ENCODE assay signal across 14 cellular contexts in the genomic region with DNA sequence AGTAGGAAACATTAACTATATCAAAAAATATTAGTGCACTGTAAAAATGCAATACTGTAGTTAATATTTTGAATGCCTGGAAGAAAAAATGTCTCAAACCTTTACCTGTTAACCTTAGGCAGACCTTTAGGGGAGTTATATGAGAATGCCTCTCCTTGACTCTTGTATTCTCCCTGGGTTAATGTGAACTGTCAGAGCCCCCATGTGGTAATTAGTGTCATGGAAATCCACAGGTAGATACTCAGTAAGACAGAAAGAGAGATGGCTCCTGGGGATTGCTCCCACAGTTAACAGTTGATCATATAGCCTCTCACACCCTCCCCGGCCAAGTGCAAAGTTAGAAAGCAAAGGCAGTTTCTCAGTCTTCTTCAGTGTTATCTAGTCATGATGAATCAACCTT.
DNase-seq lines count a peak whose midpoint lies in the region; ATAC-seq, FAIRE-seq and TF ChIP-seq lines count a peak whose summit lies in the region.
"Had no signal": no experiment of that assay in that cellular context is flagged by ENCODE, and none has a peak within 500 bp of the region (broad histone marks: within the 10 kb centered on the region; RNA-seq: fewer than 3 reads in every experiment).

No MANE protein-coding gene starts in this region.

- H3K9me3 Mint-ChIP-seq in endothelial cell (ENCODE audit: unreplicated experiment), result no peaks in the 10 kb centered on the region

- no peak overlapping the region for H3K4me3 ChIP-seq in small intestine (ENCODE audit: low read depth in 1 of 2, low read length in 2 of 2)
- H3K4me3 ChIP-seq: BLaER1, dorsolateral prefrontal cortex, SK-N-MC, testis had no signal

- no peak overlapping the region for H3K27ac Mint-ChIP-seq in endothelial cell (ENCODE audit: unreplicated experiment)

- H3K36me3 ChIP-seq in small intestine (ENCODE audit: control insufficient read depth in 2 of 2, insufficient read depth in 2 of 2, low read length in 2 of 2), result no peaks in the 10 kb centered on the region
- H3K36me3 ChIP-seq: BLaER1 had no signal

- H3K27ac ChIP-seq in small intestine (ENCODE audit: low read depth in 1 of 2, low read length in 1 of 2), result no peak overlapping the region
- H3K27ac ChIP-seq: BLaER1, dorsolateral prefrontal cortex, SK-N-MC, testis had no signal

- no peaks in the 10 kb centered on the region for H3K4me1 Mint-ChIP-seq in endothelial cell (ENCODE audit: unreplicated experiment)

- no peaks in the 10 kb centered on the region for H3K27me3 ChIP-seq in small intestine (ENCODE audit: control insufficient read depth in 2 of 2, insufficient read depth in 2 of 2, low read length in 2 of 2)
- H3K27me3 ChIP-seq: BLaER1, testis had no signal

- in situ Hi-C loops in ACHN (cut with HindIII; ENCODE audit: low pct_ligation_motif_present, low pct_unique_long_range_greater_than_20kb, low sequenced_read_pairs), result no loop called here
- in situ Hi-C loops in GM13977 (cut with MboI; ENCODE audit: low pct_unique_long_range_greater_than_20kb, low sequenced_read_pairs, unreplicated experiment), result no loop called here

- DNase-seq in ACHN (peak; percentile 33), GM13977 (ENCODE audit: low spot score) (no peak), NCI-H69 (lab: John Stamatoyannopoulos, UW) (peak; percentile 82), endothelial cell (ENCODE audit: low spot score) (peak; percentile 6), small intestine (no peak)
- DNase-seq: activated CD4-positive, alpha-beta T cell treated with anti-CD3 and anti-CD28 coated beads, Interleukin-2, amount 50 U/mL, for 1 hour; dorsolateral prefrontal cortex; testis had no signal

- 44 to 73% (median 44%) methylated on average over 1 of the region's 1 CpG for WGBS in small intestine, 3 donors

- H3K27me3 Mint-ChIP-seq in endothelial cell (ENCODE audit: unreplicated experiment), result no peaks in the 10 kb centered on the region

- ATAC-seq in GM21723 (IDR thresholded peaks at IDR 0.05; ENCODE audit: unreplicated experiment) (no peak), HG03378 (IDR thresholded peaks at IDR 0.05; ENCODE audit: unreplicated experiment) (no peak), HG02852 (IDR thresholded peaks at IDR 0.05; ENCODE audit: unreplicated experiment) (no peak)

- no peaks in the 10 kb centered on the region for H3K36me3 Mint-ChIP-seq in endothelial cell (ENCODE audit: low read depth, unreplicated experiment)

- FAIRE-seq in small intestine (lab: Jason Lieb, UNC), result no peak
- FAIRE-seq: GM19239 had no signal

- no peaks in the 10 kb centered on the region for H3K4me1 ChIP-seq in small intestine (ENCODE audit: control insufficient read depth in 2 of 2, insufficient read depth in 1 of 2, low read depth in 1 of 2, low read length in 1 of 2)
- H3K4me1 ChIP-seq: testis had no signal

- no peaks in the 10 kb centered on the region for H3K9me3 ChIP-seq in small intestine (ENCODE audit: control insufficient read depth, low read depth)
- H3K9me3 ChIP-seq: testis had no signal

- TF ChIP-seq CTCF in GM13977 (IDR thresholded peaks at IDR 0.05; ENCODE audit: extremely low read depth, insufficient read depth, missing control alignments) (peak; percentile 12), endothelial cell (IDR thresholded peaks at IDR 0.05; ENCODE audit: unreplicated experiment) (no peak)

- H3K4me3 Mint-ChIP-seq in endothelial cell (ENCODE audit: unreplicated experiment), result no peak overlapping the region

Comparison
In these comparisons a context has a peak if more than half of its experiments do, and no peak if none do; other contexts are left out.
1. DNase-seq: peak in ACHN (single experiment), NCI-H69 (single experiment) and endothelial cell (single experiment); none in GM13977 (single experiment) and small intestine (single experiment).